9 cellular contexts compared by ENCODE assay signal in the genomic region with DNA sequence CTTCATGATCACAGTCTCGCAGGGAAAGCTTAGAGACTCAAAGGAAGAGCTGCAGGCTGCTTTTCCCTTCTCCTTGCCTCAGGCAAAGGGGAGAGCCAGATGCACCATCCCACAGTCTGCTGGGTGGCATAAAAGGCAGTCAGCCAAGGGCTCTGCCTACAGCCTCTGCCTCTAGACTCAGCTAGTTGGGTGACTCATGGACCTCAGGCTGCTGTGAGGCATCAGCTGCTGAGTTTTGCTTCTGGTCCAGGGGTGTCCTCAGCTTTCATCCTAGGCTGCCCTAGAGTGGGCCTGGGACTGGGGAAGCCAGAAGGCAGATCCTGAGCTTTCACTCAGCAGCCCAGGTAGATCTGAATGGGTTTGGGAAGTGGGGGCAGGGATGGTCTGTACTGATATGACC. TPM values are rescaled to one million over a fixed set of nuclear protein-coding genes. Genes with fewer than 3 reads are reported as not detected.
A peak's percentile ranks its signal among the peaks of the same experiment; 100 is the strongest.
DNase-seq lines count a peak whose midpoint lies in the region; ATAC-seq and TF ChIP-seq lines count a peak whose summit lies in the region.
"Had no signal": no experiment of that assay in that cellular context is flagged by ENCODE, and none has a peak within 500 bp of the region (broad histone marks: within the 10 kb centered on the region; RNA-seq: fewer than 3 reads in every experiment).

No MANE protein-coding gene starts in this region.

- H3K36me3 Mint-ChIP-seq in chondrocyte (ENCODE audit: low read depth) (no peaks in the 10 kb centered on the region), T-helper 17 cell (ENCODE audit: low read depth) (no peaks in the 10 kb centered on the region), natural killer cell (no peaks in the 10 kb centered on the region)

- H3K9ac ChIP-seq in neuronal stem cell (ENCODE audit: low read depth, low read length, poor library complexity), result peak overlapping the region; percentile 4

- H2AFZ ChIP-seq in neuronal stem cell (ENCODE audit: low read length), result no peak overlapping the region

- no peak overlapping the region for H4K8ac ChIP-seq in neuronal stem cell (ENCODE audit: low read depth, low read length)

- no peak overlapping the region for H2AK5ac ChIP-seq in neuronal stem cell (ENCODE audit: low read depth, low read length)

- peaks cover 5% of the 10 kb centered on the region for H3K9me3 Mint-ChIP-seq in chondrocyte (ENCODE audit: low read depth)
- H3K9me3 Mint-ChIP-seq in natural killer cell, result no peaks in the 10 kb centered on the region

- no peak overlapping the region for H2BK12ac ChIP-seq in neuronal stem cell (ENCODE audit: low read length)

- intact Hi-C loops in natural killer cell (cut with micrococcal nuclease), result no loop called here

- H3K27me3 ChIP-seq in neuronal stem cell (ENCODE audit: control insufficient read depth in 3 of 3, insufficient read depth in 3 of 3, low read depth in 1 of 3, low read length in 3 of 3), result peaks cover 0 to 27% (median 0%) of the 10 kb centered on the region in 3 experiments

- H3K27me3 Mint-ChIP-seq in chondrocyte (ENCODE audit: low read depth) (peaks cover 36% of the 10 kb centered on the region), T-helper 17 cell (no peaks in the 10 kb centered on the region), natural killer cell (ENCODE audit: low read depth in 2 of 2) (no peaks in the 10 kb centered on the region)

- no peak overlapping the region for H3K18ac ChIP-seq in neuronal stem cell (ENCODE audit: low read length)

- H3K79me1 ChIP-seq in neuronal stem cell (ENCODE audit: low read depth, low read length), result no peaks in the 10 kb centered on the region

- peaks cover 0 to 1% of the 10 kb centered on the region in 2 donors for H3K4me1 ChIP-seq in neuronal stem cell (ENCODE audit: control insufficient read depth in 2 of 2, insufficient read depth in 1 of 2, low read depth in 1 of 2, low read length in 2 of 2)

- H3K27ac ChIP-seq in neuronal stem cell (replicated peaks; ENCODE audit: low read length), result no peak overlapping the region

- no peak overlapping the region for H3K4me3 ChIP-seq in neuronal stem cell (ENCODE audit: low read length in 2 of 2)

- no peak overlapping the region for H4K91ac ChIP-seq in neuronal stem cell (ENCODE audit: low read depth, low read length, poor library complexity)

- peak overlapping the region; percentile 39 for H3K14ac ChIP-seq in neuronal stem cell (ENCODE audit: low read length)

- WGBS in neuronal stem cell (ENCODE audit: extremely low coverage in 2 of 2, insufficient read length in 2 of 2, insufficient replicate concordance in 1 of 2), 2 donors, result no CpG with 5 or more reads among the region's 1 CpG

- no peak overlapping the region for H3K23ac ChIP-seq in neuronal stem cell (ENCODE audit: low read depth, low read length, poor library complexity)

- H3K27ac Mint-ChIP-seq in chondrocyte (ENCODE audit: unreplicated experiment) (peak overlapping the region; percentile 55), T-helper 17 cell (no peak overlapping the region), natural killer cell (no peak overlapping the region)

- H2BK120ac ChIP-seq in neuronal stem cell (ENCODE audit: low read depth, low read length), result no peak overlapping the region

- H3K36me3 ChIP-seq in neuronal stem cell (replicated peaks in 1 of 2; ENCODE audit: control insufficient read depth in 2 of 2, insufficient read depth in 2 of 2, low read length in 2 of 2), result peaks cover 0 to under 1% of the 10 kb centered on the region in 2 donors

- ATAC-seq in HG03565 (IDR thresholded peaks at IDR 0.05; ENCODE audit: unreplicated experiment) (no peak), GM18909 (IDR thresholded peaks at IDR 0.05; ENCODE audit: poor library complexity, unreplicated experiment) (no peak), T-helper 17 cell (no peak), natural killer cell (no peak)

- DNase-seq in DMS 273 (lab: John Stamatoyannopoulos, UW; ENCODE audit: unreplicated experiment) (peak; percentile 73), LHCN-M2 (ENCODE audit: low read depth) (peak; percentile 84), chondrocyte (ENCODE audit: low spot score) (no peak), neuronal stem cell (ENCODE audit: low spot score) (no peak), T-helper 17 cell (no peak), natural killer cell (no peak)
- DNase-seq: activated CD8-positive, alpha-beta memory T cell treated with anti-CD3 and anti-CD28 coated beads, Interleukin-2, amount 50 U/mL, for 48 hours had no signal

- H3K4me3 Mint-ChIP-seq in chondrocyte (ENCODE audit: unreplicated experiment) (no peak overlapping the region), T-helper 17 cell (no peak overlapping the region), natural killer cell (no peak overlapping the region)

- H2BK15ac ChIP-seq in neuronal stem cell (ENCODE audit: low read length), result no peak overlapping the region

- H3K9me3 ChIP-seq in neuronal stem cell (replicated peaks in 1 of 2; ENCODE audit: control insufficient read depth in 2 of 2, insufficient read depth in 1 of 2, low read depth in 1 of 2, low read length in 2 of 2) (no peaks in the 10 kb centered on the region), T-helper 17 cell (ENCODE audit: control insufficient read depth, low read length, poor library complexity, severe bottlenecking) (no peaks in the 10 kb centered on the region)

- H2BK5ac ChIP-seq in neuronal stem cell (ENCODE audit: low read length), result no peak overlapping the region

- peaks cover 12% of the 10 kb centered on the region for H3K4me1 Mint-ChIP-seq in chondrocyte (ENCODE audit: low read depth)
- H3K4me1 Mint-ChIP-seq in T-helper 17 cell, result peaks cover 18% of the 10 kb centered on the region
- H3K4me1 Mint-ChIP-seq in natural killer cell, result peaks cover 18 to 21% of the 10 kb centered on the region in 2 donors

- no peak overlapping the region for H3K4me2 ChIP-seq in neuronal stem cell (ENCODE audit: insufficient read depth, low read length, poor library complexity, severe bottlenecking)

- TF ChIP-seq CTCF in chondrocyte (IDR thresholded peaks at IDR 0.05) (no peak), natural killer cell (IDR thresholded peaks at IDR 0.05) (no peak)

- no peak overlapping the region for H3K4ac ChIP-seq in neuronal stem cell (ENCODE audit: low read length)

RNA-seq across cellular contexts. Expression of a gene that starts 11.7 kb away (rescaled TPM):
- total RNA-seq in LHCN-M2 (2014; rRNA removed), result 0.06 TPM in 1 of 2 replicates, not detected in the other
- polyA plus RNA-seq in LHCN-M2 (2012), result 0.01 TPM
- 0.12 to 0.27 TPM (median 0.13 TPM) in 3 replicates for total RNA-seq in chondrocyte
- polyA plus RNA-seq in neuronal stem cell (2013, experiment 1 of 2), result under 0.01 TPM
- polyA plus RNA-seq in neuronal stem cell (2013, experiment 2 of 2), result 0.01 TPM
- 10 to 100 TPM in 1 of 2 donors, 1 to 10 TPM in 1; 9.6 to 12.0 TPM for total RNA-seq in T-helper 17 cell
- total RNA-seq in natural killer cell, result 1 to 10 TPM; 4.1 to 4.6 (median 4.1) TPM

Comparison
In these comparisons a context has a peak if more than half of its experiments do, and no peak if none do; other contexts are left out.
1. DNase-seq: peak in DMS 273 (single experiment) and LHCN-M2 (single experiment); none in chondrocyte (single experiment), neuronal stem cell (single experiment), T-helper 17 cell (0 of 3) and natural killer cell (single experiment).